ENCODE assay signal across 12 cellular contexts in the genomic region with DNA sequence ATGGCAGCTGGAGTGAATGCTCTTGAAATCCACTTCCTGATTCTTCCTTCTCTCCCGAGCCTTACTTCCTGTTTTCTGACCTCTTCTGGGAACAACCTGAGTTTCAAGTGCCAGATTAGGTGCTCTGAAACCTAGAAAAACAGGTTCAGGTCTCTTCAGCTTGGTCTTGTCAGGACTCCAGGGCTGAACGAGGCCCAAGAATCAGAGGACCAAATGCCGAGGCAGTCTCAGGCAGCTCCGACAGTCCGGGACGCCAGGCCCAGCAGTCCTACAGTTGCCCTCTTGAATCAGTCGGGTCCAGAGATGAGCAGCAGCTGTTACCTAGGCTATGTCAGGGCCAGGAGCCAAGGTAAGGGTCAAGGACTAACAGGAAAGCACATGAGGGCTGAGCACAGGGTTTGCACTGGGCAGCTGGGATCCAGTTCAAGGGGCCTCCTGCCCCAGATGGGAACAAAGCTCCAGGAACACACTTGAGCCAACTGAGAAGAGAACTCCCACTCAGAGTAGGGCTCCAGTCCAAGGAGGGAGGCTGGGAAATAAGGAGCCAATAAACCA. TPM values are rescaled to one million over a fixed set of nuclear protein-coding genes. Genes with fewer than 3 reads are reported as not detected.
DNase-seq lines count a peak whose midpoint lies in the region; ATAC-seq and TF ChIP-seq lines count a peak whose summit lies in the region.
"Had no signal": no experiment of that assay in that cellular context is flagged by ENCODE, and none has a peak within 500 bp of the region (broad histone marks: within the 10 kb centered on the region; RNA-seq: fewer than 3 reads in every experiment).

No MANE protein-coding gene starts in this region.

- H4K91ac ChIP-seq in mesenchymal stem cell (ENCODE audit: low read length) = peak overlapping the region; percentile 81

- peak overlapping the region in 1 of 2 experiments; percentile 67 for H2BK12ac ChIP-seq in mesenchymal stem cell (ENCODE audit: low read length in 2 of 2)

- H3K4me2 ChIP-seq in mesenchymal stem cell (ENCODE audit: low read length, poor library complexity, severe bottlenecking) = no peak overlapping the region

- no peak for TF ChIP-seq CTCF in thoracic aorta (IDR thresholded peaks at IDR 0.05)

- no peak overlapping the region for H3K9ac ChIP-seq in mesenchymal stem cell (ENCODE audit: low read length)

- ATAC-seq in esophagus mucosa (peak; percentile 59), thoracic aorta (ENCODE audit: insufficient number of reproducible peaks, low FRiP score, low read depth) (peak; percentile 23), GM19397 (IDR thresholded peaks at IDR 0.05; ENCODE audit: unreplicated experiment) (no peak)
- ATAC-seq in activated naive CD8-positive, alpha-beta T cell treated with anti-CD3 and anti-CD28 coated beads, Interleukin-2, amount 50 U/mL, for 24 hours = no peak

- H3K4me3 Mint-ChIP-seq in activated naive CD8-positive, alpha-beta T cell treated with anti-CD3 and anti-CD28 coated beads, Interleukin-2, amount 50 U/mL, for 24 hours = no peak overlapping the region
- H3K4me3 Mint-ChIP-seq: activated naive CD8-positive, alpha-beta T cell treated with anti-CD3 and anti-CD28 coated beads for 36 hours had no signal

- H2BK15ac ChIP-seq in mesenchymal stem cell (ENCODE audit: low read depth, poor library complexity, severe bottlenecking) = peak overlapping the region; percentile 77

- no peak overlapping the region for H3K27ac Mint-ChIP-seq in activated naive CD8-positive, alpha-beta T cell treated with anti-CD3 and anti-CD28 coated beads, Interleukin-2, amount 50 U/mL, for 24 hours
- H3K27ac Mint-ChIP-seq: activated naive CD8-positive, alpha-beta T cell treated with anti-CD3 and anti-CD28 coated beads for 36 hours had no signal

- no peak overlapping the region for H3K23ac ChIP-seq in mesenchymal stem cell (ENCODE audit: low read length in 2 of 2)

- H3K27me3 Mint-ChIP-seq in activated naive CD8-positive, alpha-beta T cell treated with anti-CD3 and anti-CD28 coated beads, Interleukin-2, amount 50 U/mL, for 24 hours = peaks cover 25% of the 10 kb centered on the region

- no peaks in the 10 kb centered on the region for H3K36me3 Mint-ChIP-seq in activated naive CD8-positive, alpha-beta T cell treated with anti-CD3 and anti-CD28 coated beads, Interleukin-2, amount 50 U/mL, for 24 hours (ENCODE audit: low read depth)
- H3K36me3 Mint-ChIP-seq: activated naive CD8-positive, alpha-beta T cell treated with anti-CD3 and anti-CD28 coated beads for 36 hours had no signal

- H3K14ac ChIP-seq in mesenchymal stem cell (ENCODE audit: low read length in 2 of 2) = no peak overlapping the region

- no peak overlapping the region for H3K27ac ChIP-seq in mesenchymal stem cell (ENCODE audit: low read length, poor library complexity, severe bottlenecking)
- peak overlapping the region; percentile 88 to 92 for H3K27ac ChIP-seq in thoracic aorta
- H3K27ac ChIP-seq: HL-60 had no signal

- no peak overlapping the region for H2AK5ac ChIP-seq in mesenchymal stem cell (ENCODE audit: low read length, severe bottlenecking)

- H3K4me1 Mint-ChIP-seq in activated naive CD8-positive, alpha-beta T cell treated with anti-CD3 and anti-CD28 coated beads, Interleukin-2, amount 50 U/mL, for 24 hours = peaks cover 6% of the 10 kb centered on the region
- H3K4me1 Mint-ChIP-seq: activated naive CD8-positive, alpha-beta T cell treated with anti-CD3 and anti-CD28 coated beads for 36 hours had no signal

- no peak overlapping the region for H2BK120ac ChIP-seq in mesenchymal stem cell (ENCODE audit: low read depth, low read length)

- no peak overlapping the region for H3K4me3 ChIP-seq in mesenchymal stem cell (ENCODE audit: insufficient read depth in 1 of 2, low read depth in 1 of 2, low read length in 2 of 2)
- H3K4me3 ChIP-seq in thoracic aorta = no peak overlapping the region

- H2BK5ac ChIP-seq in mesenchymal stem cell (ENCODE audit: low read depth, low read length, poor library complexity, severe bottlenecking) = no peak overlapping the region

- H3K4me1 ChIP-seq in mesenchymal stem cell (ENCODE audit: control insufficient read depth, insufficient read depth, low read depth, low read length) (peaks cover 5% of the 10 kb centered on the region), thoracic aorta (ENCODE audit: control insufficient read depth in 1 of 2, low read depth in 2 of 2) (peaks cover 25 to 47% of the 10 kb centered on the region in 2 donors)

- H3K9me3 ChIP-seq in mesenchymal stem cell (ENCODE audit: control insufficient read depth, low read length) (no peaks in the 10 kb centered on the region), thoracic aorta (no peaks in the 10 kb centered on the region)

- peak; percentile 41 to 80 for DNase-seq in NCI-H446 (lab: John Stamatoyannopoulos, UW)
- DNase-seq in mesenchymal stem cell = no peak
- no peak for DNase-seq in thoracic aorta (ENCODE audit: low spot score)
- DNase-seq in activated naive CD8-positive, alpha-beta T cell treated with anti-CD3 and anti-CD28 coated beads, Interleukin-2, amount 50 U/mL, for 24 hours = no peak
- DNase-seq in NAMALWA (ENCODE audit: low spot score) = no peak
- DNase-seq in activated CD8-positive, alpha-beta memory T cell treated with anti-CD3 and anti-CD28 coated beads for 24 hours = no peak
- DNase-seq: activated naive CD8-positive, alpha-beta T cell treated with anti-CD3 and anti-CD28 coated beads for 36 hours; NCI-H1436 treated with DMSO at 0.1 percent for 48 hours; T-helper 9 cell had no signal

- H3K4ac ChIP-seq in mesenchymal stem cell (ENCODE audit: low read depth in 1 of 2, low read length in 2 of 2) = peak overlapping the region in 1 of 2 experiments; percentile 39

- 88% methylated on average over 7 of the region's 7 CpGs for WGBS in mesenchymal stem cell

- H2AFZ ChIP-seq in mesenchymal stem cell (ENCODE audit: low read depth, low read length) = no peak overlapping the region

- no peaks in the 10 kb centered on the region for H3K79me1 ChIP-seq in mesenchymal stem cell (replicated peaks; ENCODE audit: low read length, poor library complexity, severe bottlenecking)

- peak overlapping the region in 1 of 2 experiments; percentile 58 for H3K18ac ChIP-seq in mesenchymal stem cell (ENCODE audit: low read depth in 1 of 2, low read length in 2 of 2)

- H3K36me3 ChIP-seq in mesenchymal stem cell (ENCODE audit: control insufficient read depth in 1 of 2, insufficient read depth in 2 of 2, low read depth in 1 of 2, low read length in 2 of 2) = no peaks in the 10 kb centered on the region
- no peaks in the 10 kb centered on the region for H3K36me3 ChIP-seq in thoracic aorta

- no peaks in the 10 kb centered on the region for H3K9me3 Mint-ChIP-seq in activated naive CD8-positive, alpha-beta T cell treated with anti-CD3 and anti-CD28 coated beads, Interleukin-2, amount 50 U/mL, for 24 hours
- H3K9me3 Mint-ChIP-seq: activated naive CD8-positive, alpha-beta T cell treated with anti-CD3 and anti-CD28 coated beads for 36 hours had no signal

- peaks cover 0 to 44% of the 10 kb centered on the region in 2 experiments for H3K27me3 ChIP-seq in mesenchymal stem cell (ENCODE audit: control insufficient read depth in 1 of 2, insufficient read depth in 1 of 2, low read length in 2 of 2)
- H3K27me3 ChIP-seq in thoracic aorta (replicated peaks; ENCODE audit: insufficient read depth) = no peaks in the 10 kb centered on the region

- H4K8ac ChIP-seq in mesenchymal stem cell (ENCODE audit: low read length) = peak overlapping the region; percentile 79

RNA-seq across cellular contexts. Expression of a gene that starts 38.3 kb away (rescaled TPM):
- total RNA-seq in esophagus mucosa (not detected), thoracic aorta (10 to 100 TPM; 14.8 to 53.3 TPM)
- polyA plus RNA-seq in mesenchymal stem cell (2013, experiment 1 of 2) = 0.80 TPM
- 0.70 TPM for polyA plus RNA-seq in mesenchymal stem cell (2013, experiment 2 of 2)
- total RNA-seq: activated naive CD8-positive, alpha-beta T cell treated with anti-CD3 and anti-CD28 coated beads for 36 hours had no signal

Comparison
In these comparisons a context has a peak if more than half of its experiments do, and no peak if none do; other contexts are left out.
1. DNase-seq: peak in NCI-H446 (2 of 2); none in mesenchymal stem cell (single experiment), thoracic aorta (single experiment), activated naive CD8-positive, alpha-beta T cell treated with anti-CD3 and anti-CD28 coated beads, Interleukin-2, amount 50 U/mL, for 24 hours (single experiment), NAMALWA (single experiment) and activated CD8-positive, alpha-beta memory T cell treated with anti-CD3 and anti-CD28 coated beads for 24 hours (single experiment).
2. ATAC-seq: peak in esophagus mucosa (single experiment) and thoracic aorta (single experiment); none in activated naive CD8-positive, alpha-beta T cell treated with anti-CD3 and anti-CD28 coated beads, Interleukin-2, amount 50 U/mL, for 24 hours (single experiment) and GM19397 (single experiment).
3. RNA of a gene that starts 38.3 kb away (total RNA-seq): 14.8 to 53.3 TPM in thoracic aorta; not detected in esophagus mucosa (single experiment); every median in the first group is over 10 times any median in the second.